ENCODE assay signal across 2 cellular contexts in genomic region chr7:48149058-48149457, GRCh38.
TF ChIP-seq lines count a peak whose summit lies in the region.

No MANE protein-coding gene starts in this region.

TF ChIP-seq in HepG2, 621 proteins besides CTCF, POLR2A, EP300 and RAD21:
- TF ChIP-seq ZNF256 (CRISPR knock-in tag; conservative IDR thresholded peaks at IDR 0.05) (no peak), PCBP2 (optimal IDR thresholded peaks at IDR 0.05; ENCODE audit: low read depth, low read length, poor library complexity, severe bottlenecking) (peak; percentile 74), ZNF687 (CRISPR knock-in tag; IDR thresholded peaks at IDR 0.05) (no peak), TBL1XR1 (IDR thresholded peaks at IDR 0.05; ENCODE audit: borderline replicate concordance, low read length, partially characterized antibody) (no peak), DMAP1 (CRISPR knock-in tag; IDR thresholded peaks at IDR 0.05) (no peak), ZNF512 (CRISPR knock-in tag; IDR thresholded peaks at IDR 0.05) (0 out of 2 replicates have a peak, but pooled peaks have one; percentile 30)

TF ChIP-seq in K562, 482 proteins besides CTCF, POLR2A, EP300 and RAD21:
- TF ChIP-seq ETV1 (tag; conservative IDR thresholded peaks at IDR 0.05; ENCODE audit: low read depth) (no peak), ZNF512 (tag; IDR thresholded peaks at IDR 0.05) (peak; percentile 67; the same call in 1 of the 2 replicates), ARNT (IDR thresholded peaks at IDR 0.05) (no peak), KLF1 (tag; IDR thresholded peaks at IDR 0.05) (no peak)
